ENCODE assay signal across 2 cellular contexts in genomic region chr19:56868446-56868845, GRCh38.
"Had no signal": no experiment of that assay in that cellular context is flagged by ENCODE, and none has a peak within 500 bp of the region (broad histone marks: within the 10 kb centered on the region; RNA-seq: fewer than 3 reads in every experiment).

No MANE protein-coding gene starts in this region.

- DNase-seq: GDM1, GF-D8 had no signal
